In the genomic region with DNA sequence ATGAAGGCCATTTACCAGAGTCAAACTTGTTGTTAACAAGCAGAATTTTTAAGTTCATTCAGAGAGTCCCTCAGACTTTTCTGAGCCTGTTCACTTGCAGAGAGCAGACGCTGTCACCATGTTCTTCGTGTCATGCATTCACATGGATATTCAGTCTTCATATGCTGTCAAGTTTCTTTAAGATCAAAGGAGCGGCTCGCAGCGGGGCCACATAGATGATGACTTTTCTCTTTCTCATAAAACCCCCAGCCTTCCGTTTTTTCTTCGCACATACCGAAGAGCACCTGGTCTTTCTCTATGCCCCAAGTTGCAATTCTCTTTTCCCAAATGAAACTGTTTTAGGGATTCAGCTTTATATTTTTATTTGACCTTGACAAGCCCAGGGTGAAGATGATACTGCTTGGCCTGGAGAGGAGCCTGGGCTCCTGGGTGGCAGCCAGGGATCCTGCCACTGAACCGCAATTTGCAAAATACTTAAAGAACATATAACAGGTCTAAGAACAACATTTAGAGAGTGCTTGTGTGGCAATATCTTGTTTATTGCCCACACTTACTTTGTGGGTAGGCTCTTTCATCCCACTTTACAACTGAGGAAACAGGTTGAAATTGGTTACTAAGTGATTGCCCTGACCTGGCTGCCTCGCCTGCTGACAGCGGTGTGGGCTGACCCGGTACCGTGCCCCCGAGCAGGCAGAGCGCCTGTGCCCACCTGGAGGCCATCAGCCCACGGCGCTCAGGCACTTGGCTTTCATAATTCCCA, we compare ENCODE assay signal across 1 cellular context.
TF ChIP-seq lines count a peak whose summit lies in the region.

No MANE protein-coding gene starts in this region.

TF ChIP-seq in GM23338, 12 proteins besides CTCF, POLR2A, EP300 and RAD21 (continued from another document):
- TF ChIP-seq, protein P1, sequence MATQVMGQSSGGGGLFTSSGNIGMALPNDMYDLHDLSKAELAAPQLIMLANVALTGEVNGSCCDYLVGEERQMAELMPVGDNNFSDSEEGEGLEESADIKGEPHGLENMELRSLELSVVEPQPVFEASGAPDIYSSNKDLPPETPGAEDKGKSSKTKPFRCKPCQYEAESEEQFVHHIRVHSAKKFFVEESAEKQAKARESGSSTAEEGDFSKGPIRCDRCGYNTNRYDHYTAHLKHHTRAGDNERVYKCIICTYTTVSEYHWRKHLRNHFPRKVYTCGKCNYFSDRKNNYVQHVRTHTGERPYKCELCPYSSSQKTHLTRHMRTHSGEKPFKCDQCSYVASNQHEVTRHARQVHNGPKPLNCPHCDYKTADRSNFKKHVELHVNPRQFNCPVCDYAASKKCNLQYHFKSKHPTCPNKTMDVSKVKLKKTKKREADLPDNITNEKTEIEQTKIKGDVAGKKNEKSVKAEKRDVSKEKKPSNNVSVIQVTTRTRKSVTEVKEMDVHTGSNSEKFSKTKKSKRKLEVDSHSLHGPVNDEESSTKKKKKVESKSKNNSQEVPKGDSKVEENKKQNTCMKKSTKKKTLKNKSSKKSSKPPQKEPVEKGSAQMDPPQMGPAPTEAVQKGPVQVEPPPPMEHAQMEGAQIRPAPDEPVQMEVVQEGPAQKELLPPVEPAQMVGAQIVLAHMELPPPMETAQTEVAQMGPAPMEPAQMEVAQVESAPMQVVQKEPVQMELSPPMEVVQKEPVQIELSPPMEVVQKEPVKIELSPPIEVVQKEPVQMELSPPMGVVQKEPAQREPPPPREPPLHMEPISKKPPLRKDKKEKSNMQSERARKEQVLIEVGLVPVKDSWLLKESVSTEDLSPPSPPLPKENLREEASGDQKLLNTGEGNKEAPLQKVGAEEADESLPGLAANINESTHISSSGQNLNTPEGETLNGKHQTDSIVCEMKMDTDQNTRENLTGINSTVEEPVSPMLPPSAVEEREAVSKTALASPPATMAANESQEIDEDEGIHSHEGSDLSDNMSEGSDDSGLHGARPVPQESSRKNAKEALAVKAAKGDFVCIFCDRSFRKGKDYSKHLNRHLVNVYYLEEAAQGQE (IDR thresholded peaks at IDR 0.05; ENCODE audit: unreplicated experiment) = no peak
- no peak for TF ChIP-seq STAT1 (IDR thresholded peaks at IDR 0.05; ENCODE audit: unreplicated experiment)
- TF ChIP-seq POLR2AphosphoS5 (IDR thresholded peaks at IDR 0.05; ENCODE audit: low read depth) = no peak
- TF ChIP-seq EZH2phosphoT487 (IDR thresholded peaks at IDR 0.05; ENCODE audit: unreplicated experiment) = no peak
- TF ChIP-seq JUNB (IDR thresholded peaks at IDR 0.05; ENCODE audit: unreplicated experiment) = no peak
- no peak for TF ChIP-seq EZH2 (IDR thresholded peaks at IDR 0.05; ENCODE audit: low read depth, unreplicated experiment)
- no peak for TF ChIP-seq CREB1 (CRISPR knock-in tag; IDR thresholded peaks at IDR 0.05; ENCODE audit: low read depth)
- TF ChIP-seq, protein P2, sequence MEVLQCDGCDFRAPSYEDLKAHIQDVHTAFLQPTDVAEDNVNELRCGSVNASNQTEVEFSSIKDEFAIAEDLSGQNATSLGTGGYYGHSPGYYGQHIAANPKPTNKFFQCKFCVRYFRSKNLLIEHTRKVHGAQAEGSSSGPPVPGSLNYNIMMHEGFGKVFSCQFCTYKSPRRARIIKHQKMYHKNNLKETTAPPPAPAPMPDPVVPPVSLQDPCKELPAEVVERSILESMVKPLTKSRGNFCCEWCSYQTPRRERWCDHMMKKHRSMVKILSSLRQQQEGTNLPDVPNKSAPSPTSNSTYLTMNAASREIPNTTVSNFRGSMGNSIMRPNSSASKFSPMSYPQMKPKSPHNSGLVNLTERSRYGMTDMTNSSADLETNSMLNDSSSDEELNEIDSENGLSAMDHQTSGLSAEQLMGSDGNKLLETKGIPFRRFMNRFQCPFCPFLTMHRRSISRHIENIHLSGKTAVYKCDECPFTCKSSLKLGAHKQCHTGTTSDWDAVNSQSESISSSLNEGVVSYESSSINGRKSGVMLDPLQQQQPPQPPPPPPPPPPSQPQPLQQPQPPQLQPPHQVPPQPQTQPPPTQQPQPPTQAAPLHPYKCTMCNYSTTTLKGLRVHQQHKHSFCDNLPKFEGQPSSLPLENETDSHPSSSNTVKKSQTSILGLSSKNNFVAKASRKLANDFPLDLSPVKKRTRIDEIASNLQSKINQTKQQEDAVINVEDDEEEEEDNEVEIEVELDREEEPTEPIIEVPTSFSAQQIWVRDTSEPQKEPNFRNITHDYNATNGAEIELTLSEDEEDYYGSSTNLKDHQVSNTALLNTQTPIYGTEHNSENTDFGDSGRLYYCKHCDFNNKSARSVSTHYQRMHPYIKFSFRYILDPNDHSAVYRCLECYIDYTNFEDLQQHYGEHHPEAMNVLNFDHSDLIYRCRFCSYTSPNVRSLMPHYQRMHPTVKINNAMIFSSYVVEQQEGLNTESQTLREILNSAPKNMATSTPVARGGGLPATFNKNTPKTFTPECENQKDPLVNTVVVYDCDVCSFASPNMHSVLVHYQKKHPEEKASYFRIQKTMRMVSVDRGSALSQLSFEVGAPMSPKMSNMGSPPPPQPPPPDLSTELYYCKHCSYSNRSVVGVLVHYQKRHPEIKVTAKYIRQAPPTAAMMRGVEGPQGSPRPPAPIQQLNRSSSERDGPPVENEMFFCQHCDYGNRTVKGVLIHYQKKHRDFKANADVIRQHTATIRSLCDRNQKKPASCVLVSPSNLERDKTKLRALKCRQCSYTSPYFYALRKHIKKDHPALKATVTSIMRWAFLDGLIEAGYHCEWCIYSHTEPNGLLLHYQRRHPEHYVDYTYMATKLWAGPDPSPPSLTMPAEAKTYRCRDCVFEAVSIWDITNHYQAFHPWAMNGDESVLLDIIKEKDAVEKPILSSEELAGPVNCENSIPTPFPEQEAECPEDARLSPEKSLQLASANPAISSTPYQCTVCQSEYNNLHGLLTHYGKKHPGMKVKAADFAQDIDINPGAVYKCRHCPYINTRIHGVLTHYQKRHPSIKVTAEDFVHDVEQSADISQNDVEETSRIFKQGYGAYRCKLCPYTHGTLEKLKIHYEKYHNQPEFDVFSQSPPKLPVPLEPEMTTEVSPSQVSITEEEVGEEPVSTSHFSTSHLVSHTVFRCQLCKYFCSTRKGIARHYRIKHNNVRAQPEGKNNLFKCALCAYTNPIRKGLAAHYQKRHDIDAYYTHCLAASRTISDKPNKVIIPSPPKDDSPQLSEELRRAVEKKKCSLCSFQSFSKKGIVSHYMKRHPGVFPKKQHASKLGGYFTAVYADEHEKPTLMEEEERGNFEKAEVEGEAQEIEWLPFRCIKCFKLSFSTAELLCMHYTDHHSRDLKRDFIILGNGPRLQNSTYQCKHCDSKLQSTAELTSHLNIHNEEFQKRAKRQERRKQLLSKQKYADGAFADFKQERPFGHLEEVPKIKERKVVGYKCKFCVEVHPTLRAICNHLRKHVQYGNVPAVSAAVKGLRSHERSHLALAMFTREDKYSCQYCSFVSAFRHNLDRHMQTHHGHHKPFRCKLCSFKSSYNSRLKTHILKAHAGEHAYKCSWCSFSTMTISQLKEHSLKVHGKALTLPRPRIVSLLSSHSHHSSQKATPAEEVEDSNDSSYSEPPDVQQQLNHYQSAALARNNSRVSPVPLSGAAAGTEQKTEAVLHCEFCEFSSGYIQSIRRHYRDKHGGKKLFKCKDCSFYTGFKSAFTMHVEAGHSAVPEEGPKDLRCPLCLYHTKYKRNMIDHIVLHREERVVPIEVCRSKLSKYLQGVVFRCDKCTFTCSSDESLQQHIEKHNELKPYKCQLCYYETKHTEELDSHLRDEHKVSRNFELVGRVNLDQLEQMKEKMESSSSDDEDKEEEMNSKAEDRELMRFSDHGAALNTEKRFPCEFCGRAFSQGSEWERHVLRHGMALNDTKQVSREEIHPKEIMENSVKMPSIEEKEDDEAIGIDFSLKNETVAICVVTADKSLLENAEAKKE (CRISPR knock-in tag; IDR thresholded peaks at IDR 0.05) = no peak
- TF ChIP-seq NANOG (IDR thresholded peaks at IDR 0.05; ENCODE audit: borderline replicate concordance) = no peak
